In the genomic region with DNA sequence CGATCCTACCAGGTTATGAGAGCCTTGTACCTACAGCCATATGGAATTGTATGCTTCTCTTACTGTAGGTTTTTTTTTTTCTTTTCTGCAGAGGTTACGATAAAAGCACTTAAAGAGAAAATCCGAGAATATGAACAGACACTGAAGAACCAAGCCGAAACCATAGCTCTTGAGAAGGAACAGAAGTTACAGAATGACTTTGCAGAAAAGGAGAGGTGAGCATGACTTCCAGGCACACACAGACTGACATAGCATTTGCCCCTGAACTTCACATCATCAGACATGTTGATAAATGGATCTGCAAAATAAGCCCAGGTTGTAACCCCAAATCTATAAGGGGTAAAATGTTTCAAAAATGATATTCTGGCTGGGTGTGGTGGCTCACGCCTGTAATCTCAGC, we compare ENCODE assay signal across 24 cellular contexts.
"Had no signal": no experiment of that assay in that cellular context is flagged by ENCODE, and none has a peak within 500 bp of the region (broad histone marks: within the 10 kb centered on the region; RNA-seq: fewer than 3 reads in every experiment).

No MANE protein-coding gene starts in this region.

- DNase-seq: KBM-7, MV-4-11, NCI-H1048, NCI-H1105 treated with DMSO at 0.1 percent for 48 hours, NCI-H1417 treated with DMSO at 0.1 percent for 48 hours, NCI-H146, NCI-H1694 treated with DMSO at 0.1 percent for 48 hours, NCI-H1930, NCI-H2081, NCI-H2107, NCI-H226, NCI-H446, NCI-H510A, NCI-H524 treated with DMSO at 0.1 percent for 48 hours, NCI-H69, NCI-H774, RPMI8226, SHP77, SK-N-SH, SW 1271 had no signal

- H3K27me3 Mint-ChIP-seq: IgD-negative memory B cell had no signal

- FAIRE-seq: HTR-8/SVneo, RCC 7860 had no signal

- H3K27ac ChIP-seq: HL-60 had no signal

- H3K4me2 ChIP-seq: SK-N-SH had no signal

- H3K9me3 Mint-ChIP-seq: IgD-negative memory B cell had no signal

- H3K9me3 ChIP-seq: SK-N-SH had no signal

- H3K9ac ChIP-seq: SK-N-SH had no signal

- H3K4me3 Mint-ChIP-seq: IgD-negative memory B cell had no signal
